In the genomic region with DNA sequence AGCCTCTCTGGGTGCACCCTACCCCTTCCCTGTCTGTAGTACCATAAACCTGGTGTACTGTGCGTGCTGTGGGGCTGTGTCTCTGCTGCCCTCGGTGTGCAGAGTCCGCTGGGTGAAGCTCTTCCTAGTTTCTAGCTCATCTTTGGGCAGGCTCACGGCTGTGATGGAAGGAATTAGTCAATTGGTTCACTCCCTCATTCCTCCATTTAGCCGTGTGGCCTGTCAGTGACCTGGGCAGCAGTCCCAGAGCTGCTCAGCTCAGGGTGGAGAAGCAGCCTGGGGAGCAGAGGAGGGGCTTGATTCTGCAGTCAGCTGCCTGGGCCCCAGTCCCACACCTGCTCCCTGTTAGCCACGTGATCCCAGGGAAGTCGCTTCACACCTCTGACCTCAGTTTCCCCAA, we compare ENCODE assay signal across 1 cellular context.
TF ChIP-seq lines count a peak whose summit lies in the region.

No MANE protein-coding gene starts in this region.

TF ChIP-seq in IMR-90, 13 proteins besides CTCF, POLR2A, EP300 and RAD21:
- TF ChIP-seq CEBPB (IDR thresholded peaks at IDR 0.05; ENCODE audit: low read depth, low read length) (no peak), RCOR1 (IDR thresholded peaks at IDR 0.05; ENCODE audit: insufficient replicate concordance, low read length) (no peak), BHLHE40 (IDR thresholded peaks at IDR 0.05; ENCODE audit: low read depth, low read length) (no peak), MAFK (IDR thresholded peaks at IDR 0.05; ENCODE audit: low read depth, low read length) (no peak), MAZ (IDR thresholded peaks at IDR 0.05; ENCODE audit: borderline replicate concordance, low read depth, low read length) (no peak), MXI1 (IDR thresholded peaks at IDR 0.05; ENCODE audit: borderline replicate concordance, low read depth, low read length) (no peak), NFE2L2 (IDR thresholded peaks at IDR 0.05; ENCODE audit: low read depth, low read length) (no peak), SMC3 (IDR thresholded peaks at IDR 0.05; ENCODE audit: low read depth, low read length) (no peak), FOS (IDR thresholded peaks at IDR 0.05; ENCODE audit: low read depth, low read length) (no peak), CHD1 (IDR thresholded peaks at IDR 0.05; ENCODE audit: low read depth, low read length) (no peak), RFX5 (IDR thresholded peaks at IDR 0.05; ENCODE audit: low read depth, low read length) (no peak)
- TF ChIP-seq, protein P1, sequence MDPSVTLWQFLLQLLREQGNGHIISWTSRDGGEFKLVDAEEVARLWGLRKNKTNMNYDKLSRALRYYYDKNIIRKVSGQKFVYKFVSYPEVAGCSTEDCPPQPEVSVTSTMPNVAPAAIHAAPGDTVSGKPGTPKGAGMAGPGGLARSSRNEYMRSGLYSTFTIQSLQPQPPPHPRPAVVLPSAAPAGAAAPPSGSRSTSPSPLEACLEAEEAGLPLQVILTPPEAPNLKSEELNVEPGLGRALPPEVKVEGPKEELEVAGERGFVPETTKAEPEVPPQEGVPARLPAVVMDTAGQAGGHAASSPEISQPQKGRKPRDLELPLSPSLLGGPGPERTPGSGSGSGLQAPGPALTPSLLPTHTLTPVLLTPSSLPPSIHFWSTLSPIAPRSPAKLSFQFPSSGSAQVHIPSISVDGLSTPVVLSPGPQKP (IDR thresholded peaks at IDR 0.05; ENCODE audit: borderline replicate concordance, low read depth, low read length): no peak
- TF ChIP-seq, protein P2, sequence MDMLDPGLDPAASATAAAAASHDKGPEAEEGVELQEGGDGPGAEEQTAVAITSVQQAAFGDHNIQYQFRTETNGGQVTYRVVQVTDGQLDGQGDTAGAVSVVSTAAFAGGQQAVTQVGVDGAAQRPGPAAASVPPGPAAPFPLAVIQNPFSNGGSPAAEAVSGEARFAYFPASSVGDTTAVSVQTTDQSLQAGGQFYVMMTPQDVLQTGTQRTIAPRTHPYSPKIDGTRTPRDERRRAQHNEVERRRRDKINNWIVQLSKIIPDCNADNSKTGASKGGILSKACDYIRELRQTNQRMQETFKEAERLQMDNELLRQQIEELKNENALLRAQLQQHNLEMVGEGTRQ (IDR thresholded peaks at IDR 0.05; ENCODE audit: low read depth, low read length): no peak
